ENCODE assay signal across 18 cellular contexts in genomic region chr12:124259168-124260066, GRCh38. TPM values are rescaled to one million over a fixed set of nuclear protein-coding genes. Genes with fewer than 3 reads are reported as not detected.
DNase-seq lines count a peak whose midpoint lies in the region; TF ChIP-seq lines count a peak whose summit lies in the region.
"Had no signal": no experiment of that assay in that cellular context is flagged by ENCODE, and none has a peak within 500 bp of the region (broad histone marks: within the 10 kb centered on the region; RNA-seq: fewer than 3 reads in every experiment).

No MANE protein-coding gene starts in this region.

- no peak overlapping the region for H3K27ac Mint-ChIP-seq in activated CD4-positive, alpha-beta memory T cell treated with anti-CD3 and anti-CD28 coated beads for 36 hours
- H3K27ac Mint-ChIP-seq: brain; stimulated activated naive B cell treated with anti-CD40 and anti-IgM and Interleukin-4, amounts not matched to agents 10 μg/mL and 1 μg/mL and 100 μg/mL, for 72 hours; T-helper 2 cell treated with Interferon-gamma antibody and Interleukin-4, amounts not matched to agents 5 μg/mL and 100 μg/mL, for 36 hours had no signal

- DNase-seq in CMK (ENCODE audit: low read depth) (peak; percentile 48), KG1 (lab: John Stamatoyannopoulos, UW) (peak; percentile 61), SKM-1 treated with dmso at 0.1 percent for 144 hours (lab: John Stamatoyannopoulos, UW; ENCODE audit: unreplicated experiment) (peak; percentile 50), foreskin melanocyte (peak; percentile 38), cortex of kidney (lab: John Stamatoyannopoulos, UW) (no peak), GM13976 (ENCODE audit: low spot score) (no peak), middle frontal gyrus (ENCODE audit: extremely low spot score, low spot score) (no peak)
- no peak for DNase-seq in activated CD4-positive, alpha-beta memory T cell treated with anti-CD3 and anti-CD28 coated beads for 36 hours
- DNase-seq: activated effector memory CD4-positive, alpha-beta T cell treated with anti-CD3 and anti-CD28 coated beads, Interleukin-2, amount 50 U/mL, for 16 hours; H7; NCI-H2107; PC-3; right cardiac atrium; stimulated activated CD4-positive, alpha-beta T cell treated with anti-CD3 and anti-CD28 coated beads, Interleukin-4, amount 100 ng/mL, for 4 hours; stimulated activated naive B cell treated with anti-CD40 and anti-IgM and Interleukin-4, amounts not matched to agents 10 μg/mL and 1 μg/mL and 100 μg/mL, for 72 hours had no signal

- peaks cover 27% of the 10 kb centered on the region for H3K27me3 Mint-ChIP-seq in activated CD4-positive, alpha-beta memory T cell treated with anti-CD3 and anti-CD28 coated beads for 36 hours

- no peak for TF ChIP-seq CTCF in GM13976 (IDR thresholded peaks at IDR 0.05; ENCODE audit: borderline replicate concordance, control extremely low read depth, extremely low read depth, insufficient read depth, missing control alignments)

- CTCF ChIA-PET in activated CD4-positive, alpha-beta memory T cell treated with anti-CD3 and anti-CD28 coated beads for 36 hours (lab: Charles Lee) = no interaction called here

- no peak overlapping the region for H3K4me3 Mint-ChIP-seq in activated CD4-positive, alpha-beta memory T cell treated with anti-CD3 and anti-CD28 coated beads for 36 hours
- H3K4me3 Mint-ChIP-seq: neural crest cell; stimulated activated naive B cell treated with anti-CD40 and anti-IgM and Interleukin-4, amounts not matched to agents 10 μg/mL and 1 μg/mL and 100 μg/mL, for 72 hours; T-helper 2 cell treated with Interferon-gamma antibody and Interleukin-4, amounts not matched to agents 5 μg/mL and 100 μg/mL, for 36 hours had no signal

- H3K36me3 Mint-ChIP-seq in activated CD4-positive, alpha-beta memory T cell treated with anti-CD3 and anti-CD28 coated beads for 36 hours = no peaks in the 10 kb centered on the region
- H3K36me3 Mint-ChIP-seq: brain; stimulated activated naive B cell treated with anti-CD40 and anti-IgM and Interleukin-4, amounts not matched to agents 10 μg/mL and 1 μg/mL and 100 μg/mL, for 72 hours had no signal

- POLR2A ChIA-PET in activated CD4-positive, alpha-beta memory T cell treated with anti-CD3 and anti-CD28 coated beads for 36 hours (lab: Charles Lee) = no interaction called here

- H3K4me1 Mint-ChIP-seq in activated CD4-positive, alpha-beta memory T cell treated with anti-CD3 and anti-CD28 coated beads for 36 hours (ENCODE audit: low read depth) = no peaks in the 10 kb centered on the region

- H3K9me3 Mint-ChIP-seq in activated CD4-positive, alpha-beta memory T cell treated with anti-CD3 and anti-CD28 coated beads for 36 hours = no peaks in the 10 kb centered on the region
- H3K9me3 Mint-ChIP-seq: neural crest cell; stimulated activated naive B cell treated with anti-CD40 and anti-IgM and Interleukin-4, amounts not matched to agents 10 μg/mL and 1 μg/mL and 100 μg/mL, for 72 hours; T-helper 2 cell treated with Interferon-gamma antibody and Interleukin-4, amounts not matched to agents 5 μg/mL and 100 μg/mL, for 36 hours had no signal

- intact Hi-C loops in activated CD4-positive, alpha-beta memory T cell treated with anti-CD3 and anti-CD28 coated beads for 36 hours (cut with micrococcal nuclease) = no loop called here

- in situ Hi-C loops in GM13976 (cut with MboI; ENCODE audit: low sequenced_read_pairs, unreplicated experiment) = no loop called here

RNA-seq across cellular contexts. Expression of gene RFLNA, which starts 35.5 kb away (rescaled TPM):
- not detected for total RNA-seq in activated CD4-positive, alpha-beta memory T cell treated with anti-CD3 and anti-CD28 coated beads for 36 hours
- total RNA-seq: PC-3 had no signal

Comparison
In these comparisons a context has a peak if more than half of its experiments do, and no peak if none do; other contexts are left out.
1. DNase-seq: peak in CMK (single experiment), KG1 (single experiment), SKM-1 treated with dmso at 0.1 percent for 144 hours (single experiment) and foreskin melanocyte (single experiment); none in activated CD4-positive, alpha-beta memory T cell treated with anti-CD3 and anti-CD28 coated beads for 36 hours (single experiment), cortex of kidney (single experiment), GM13976 (single experiment) and middle frontal gyrus (single experiment).